Comparison of ENCODE assay signal across 27 cellular contexts in genomic region chr17:76888661-76889060, GRCh38. TPM values are rescaled to one million over a fixed set of nuclear protein-coding genes. Genes with fewer than 3 reads are reported as not detected.
DNase-seq lines count a peak whose midpoint lies in the region; ATAC-seq and TF ChIP-seq lines count a peak whose summit lies in the region.
"Had no signal": no experiment of that assay in that cellular context is flagged by ENCODE, and none has a peak within 500 bp of the region (broad histone marks: within the 10 kb centered on the region; RNA-seq: fewer than 3 reads in every experiment).

No MANE protein-coding gene starts in this region.

- H2BK15ac ChIP-seq in neuronal stem cell (ENCODE audit: low read length): no peak overlapping the region

- no peak overlapping the region for H3K18ac ChIP-seq in neuronal stem cell (ENCODE audit: low read length)

- no peak overlapping the region for H3K9ac ChIP-seq in neuronal stem cell (ENCODE audit: low read depth, low read length, poor library complexity)

- no peak overlapping the region for H3K14ac ChIP-seq in neuronal stem cell (ENCODE audit: low read length)

- H3K4me1 Mint-ChIP-seq in Calu3 (ENCODE audit: low read depth, unreplicated experiment) (no peaks in the 10 kb centered on the region), HFFc6 (ENCODE audit: low read depth) (no peaks in the 10 kb centered on the region), endothelial cell (ENCODE audit: unreplicated experiment) (peaks cover 10% of the 10 kb centered on the region)
- no peaks in the 10 kb centered on the region for H3K4me1 Mint-ChIP-seq in activated naive CD8-positive, alpha-beta T cell treated with anti-CD3 and anti-CD28 coated beads, Interleukin-2, amount 50 U/mL, for 24 hours
- H3K4me1 Mint-ChIP-seq: immature natural killer cell; stimulated activated naive CD8-positive, alpha-beta T cell treated with anti-CD3 and anti-CD28 coated beads, Interleukin-15, amount 100 ng/mL, for 72 hours had no signal

- no CpG with 5 or more reads among the region's 14 CpGs for WGBS in neuronal stem cell (ENCODE audit: extremely low coverage in 2 of 2, insufficient read length in 2 of 2, insufficient replicate concordance in 1 of 2), 2 donors

- no peaks in the 10 kb centered on the region for H3K9me3 ChIP-seq in neuronal stem cell (replicated peaks in 1 of 2; ENCODE audit: control insufficient read depth in 2 of 2, insufficient read depth in 1 of 2, low read depth in 1 of 2, low read length in 2 of 2)
- H3K9me3 ChIP-seq in lower lobe of right lung: no peaks in the 10 kb centered on the region
- H3K9me3 ChIP-seq: esophagus squamous epithelium, left lung, thyroid gland had no signal

- no peak overlapping the region for H2AFZ ChIP-seq in neuronal stem cell (ENCODE audit: low read length)

- no peaks in the 10 kb centered on the region for H3K27me3 ChIP-seq in neuronal stem cell (ENCODE audit: control insufficient read depth in 3 of 3, insufficient read depth in 3 of 3, low read depth in 1 of 3, low read length in 3 of 3)
- H3K27me3 ChIP-seq in lower lobe of right lung (ENCODE audit: low read depth): no peaks in the 10 kb centered on the region
- H3K27me3 ChIP-seq: thyroid gland had no signal

- H3K36me3 Mint-ChIP-seq in Calu3 (ENCODE audit: insufficient read depth, unreplicated experiment): no peaks in the 10 kb centered on the region
- H3K36me3 Mint-ChIP-seq in HFFc6 (ENCODE audit: low read depth): no peaks in the 10 kb centered on the region
- no peaks in the 10 kb centered on the region for H3K36me3 Mint-ChIP-seq in endothelial cell (ENCODE audit: low read depth, unreplicated experiment)
- H3K36me3 Mint-ChIP-seq in activated naive CD8-positive, alpha-beta T cell treated with anti-CD3 and anti-CD28 coated beads, Interleukin-2, amount 50 U/mL, for 24 hours (ENCODE audit: low read depth): no peaks in the 10 kb centered on the region
- H3K36me3 Mint-ChIP-seq: activated naive CD4-positive, alpha-beta T cell treated with anti-CD3 and anti-CD28 coated beads, Interleukin-2, amount 50 U/mL, for 72 hours; CD8-positive, alpha-beta T cell; immature natural killer cell had no signal

- no peak for ATAC-seq in activated naive CD8-positive, alpha-beta T cell treated with anti-CD3 and anti-CD28 coated beads, Interleukin-2, amount 50 U/mL, for 24 hours
- ATAC-seq in lower lobe of right lung (no peak), HG02759 (IDR thresholded peaks at IDR 0.05; ENCODE audit: unreplicated experiment) (no peak)
- ATAC-seq: activated CD8-positive, alpha-beta T cell treated with anti-CD3 and anti-CD28 coated beads for 36 hours; activated naive CD4-positive, alpha-beta T cell treated with anti-CD3 and anti-CD28 coated beads, Interleukin-2, amount 50 U/mL, for 72 hours; CD8-positive, alpha-beta T cell; left lung; stimulated activated naive CD8-positive, alpha-beta T cell treated with anti-CD3 and anti-CD28 coated beads, Interleukin-15, amount 100 ng/mL, for 72 hours had no signal

- H3K4me3 Mint-ChIP-seq in Calu3 (ENCODE audit: low read depth, unreplicated experiment): no peak overlapping the region
- H3K4me3 Mint-ChIP-seq in HFFc6: no peak overlapping the region
- no peak overlapping the region for H3K4me3 Mint-ChIP-seq in endothelial cell (ENCODE audit: unreplicated experiment)
- H3K4me3 Mint-ChIP-seq in activated naive CD8-positive, alpha-beta T cell treated with anti-CD3 and anti-CD28 coated beads, Interleukin-2, amount 50 U/mL, for 24 hours: no peak overlapping the region
- H3K4me3 Mint-ChIP-seq: activated CD8-positive, alpha-beta T cell treated with anti-CD3 and anti-CD28 coated beads for 36 hours; CD8-positive, alpha-beta T cell; immature natural killer cell; stimulated activated naive CD8-positive, alpha-beta T cell treated with anti-CD3 and anti-CD28 coated beads, Interleukin-15, amount 100 ng/mL, for 72 hours; T-helper 1 cell treated with Interleukin-12 subunit alpha and Interleukin-12 subunit beta and Interleukin-4 antibody, amounts not matched to agents 30 μg/mL and 1 μg/mL, for 36 hours had no signal

- CTCF ChIA-PET in Calu3 (lab: Charles Lee): no interaction called here

- H3K4me1 ChIP-seq in neuronal stem cell (ENCODE audit: control insufficient read depth in 2 of 2, insufficient read depth in 1 of 2, low read depth in 1 of 2, low read length in 2 of 2) (peaks cover 5 to 7% of the 10 kb centered on the region in 2 donors), lower lobe of right lung (no peaks in the 10 kb centered on the region)
- H3K4me1 ChIP-seq: esophagus squamous epithelium, left lung, thyroid gland had no signal

- BruUV-seq in Calu3 (replicated peaks; lab: Mats Ljungman, UMichigan): no TSS peak

- no peak overlapping the region for H4K8ac ChIP-seq in neuronal stem cell (ENCODE audit: low read depth, low read length)

- peaks cover 4% of the 10 kb centered on the region for H3K79me1 ChIP-seq in neuronal stem cell (ENCODE audit: low read depth, low read length)

- H3K27me3 Mint-ChIP-seq in Calu3 (ENCODE audit: unreplicated experiment) (peaks cover 52% of the 10 kb centered on the region), HFFc6 (ENCODE audit: insufficient read depth) (peaks cover 6% of the 10 kb centered on the region), endothelial cell (ENCODE audit: unreplicated experiment) (peaks cover 5% of the 10 kb centered on the region)
- no peaks in the 10 kb centered on the region for H3K27me3 Mint-ChIP-seq in activated naive CD8-positive, alpha-beta T cell treated with anti-CD3 and anti-CD28 coated beads, Interleukin-2, amount 50 U/mL, for 24 hours
- H3K27me3 Mint-ChIP-seq: activated CD8-positive, alpha-beta T cell treated with anti-CD3 and anti-CD28 coated beads for 36 hours; stimulated activated naive CD8-positive, alpha-beta T cell treated with anti-CD3 and anti-CD28 coated beads, Interleukin-15, amount 100 ng/mL, for 72 hours had no signal

- H3K23ac ChIP-seq in neuronal stem cell (ENCODE audit: low read depth, low read length, poor library complexity): peak overlapping the region; percentile 8

- no peak overlapping the region for H3K4me2 ChIP-seq in neuronal stem cell (ENCODE audit: insufficient read depth, low read length, poor library complexity, severe bottlenecking)

- H3K9me3 Mint-ChIP-seq in Calu3 (ENCODE audit: low read depth, unreplicated experiment): no peaks in the 10 kb centered on the region
- H3K9me3 Mint-ChIP-seq in HFFc6: no peaks in the 10 kb centered on the region
- H3K9me3 Mint-ChIP-seq in endothelial cell (ENCODE audit: unreplicated experiment): no peaks in the 10 kb centered on the region
- no peaks in the 10 kb centered on the region for H3K9me3 Mint-ChIP-seq in activated naive CD8-positive, alpha-beta T cell treated with anti-CD3 and anti-CD28 coated beads, Interleukin-2, amount 50 U/mL, for 24 hours
- H3K9me3 Mint-ChIP-seq: activated CD8-positive, alpha-beta T cell treated with anti-CD3 and anti-CD28 coated beads for 36 hours; activated naive CD4-positive, alpha-beta T cell treated with anti-CD3 and anti-CD28 coated beads, Interleukin-2, amount 50 U/mL, for 72 hours; activated T-helper 2 cell treated with anti-CD3 and anti-CD28 coated beads, Interferon-gamma antibody, Interleukin-2, Interleukin-4, amounts not matched to agents 10 μg/mL and 5 μg/mL and 100 μg/mL, durations not matched to agents 14 hours and 24 hours and 36 hours; CD8-positive, alpha-beta T cell; stimulated activated naive CD8-positive, alpha-beta T cell treated with anti-CD3 and anti-CD28 coated beads, Interleukin-15, amount 100 ng/mL, for 72 hours; T-helper 1 cell treated with Interleukin-12 subunit alpha and Interleukin-12 subunit beta and Interleukin-4 antibody, amounts not matched to agents 30 μg/mL and 1 μg/mL, for 36 hours had no signal

- H3K27ac Mint-ChIP-seq in Calu3 (ENCODE audit: unreplicated experiment): no peak overlapping the region
- no peak overlapping the region for H3K27ac Mint-ChIP-seq in HFFc6
- no peak overlapping the region for H3K27ac Mint-ChIP-seq in endothelial cell (ENCODE audit: unreplicated experiment)
- H3K27ac Mint-ChIP-seq in activated naive CD8-positive, alpha-beta T cell treated with anti-CD3 and anti-CD28 coated beads, Interleukin-2, amount 50 U/mL, for 24 hours: no peak overlapping the region
- H3K27ac Mint-ChIP-seq: activated CD8-positive, alpha-beta T cell treated with anti-CD3 and anti-CD28 coated beads for 36 hours; activated naive CD4-positive, alpha-beta T cell treated with anti-CD3 and anti-CD28 coated beads, Interleukin-2, amount 50 U/mL, for 72 hours; activated T-helper 2 cell treated with anti-CD3 and anti-CD28 coated beads, Interferon-gamma antibody, Interleukin-2, Interleukin-4, amounts not matched to agents 10 μg/mL and 5 μg/mL and 100 μg/mL, durations not matched to agents 14 hours and 24 hours and 36 hours; CD8-positive, alpha-beta T cell; immature natural killer cell; stimulated activated naive CD8-positive, alpha-beta T cell treated with anti-CD3 and anti-CD28 coated beads, Interleukin-15, amount 100 ng/mL, for 72 hours; T-helper 1 cell treated with Interleukin-12 subunit alpha and Interleukin-12 subunit beta and Interleukin-4 antibody, amounts not matched to agents 30 μg/mL and 1 μg/mL, for 36 hours had no signal

- no peak overlapping the region for H2BK5ac ChIP-seq in neuronal stem cell (ENCODE audit: low read length)

- no peak overlapping the region for H2BK120ac ChIP-seq in neuronal stem cell (ENCODE audit: low read depth, low read length)

- intact Hi-C loops in Calu3 (cut with micrococcal nuclease; ENCODE audit: unreplicated experiment): no loop called here
- intact Hi-C loops in lower lobe of right lung (cut with DNase I): no loop called here

- H3K4me3 ChIP-seq in neuronal stem cell (ENCODE audit: low read length in 2 of 2): no peak overlapping the region
- H3K4me3 ChIP-seq in lower lobe of right lung: no peak overlapping the region
- H3K4me3 ChIP-seq: esophagus squamous epithelium, left lung, thyroid gland had no signal

- H3K27ac ChIP-seq in neuronal stem cell (replicated peaks; ENCODE audit: low read length) (no peak overlapping the region), lower lobe of right lung (no peak overlapping the region)
- H3K27ac ChIP-seq: esophagus squamous epithelium, left lung, thyroid gland had no signal

- no peak overlapping the region for H3K4ac ChIP-seq in neuronal stem cell (ENCODE audit: low read length)

- H2AK5ac ChIP-seq in neuronal stem cell (ENCODE audit: low read depth, low read length): no peak overlapping the region

- no peak overlapping the region for H4K91ac ChIP-seq in neuronal stem cell (ENCODE audit: low read depth, low read length, poor library complexity)

- DNase-seq in Calu3 (no peak), HFFc6 (no peak), endothelial cell (ENCODE audit: low spot score) (peak; percentile 46), neuronal stem cell (ENCODE audit: low spot score) (no peak), lower lobe of right lung (no peak)
- DNase-seq in activated naive CD8-positive, alpha-beta T cell treated with anti-CD3 and anti-CD28 coated beads, Interleukin-2, amount 50 U/mL, for 24 hours: no peak
- DNase-seq in stimulated activated CD4-positive, alpha-beta T cell treated with anti-CD3 and anti-CD28 coated beads, Interleukin-2, amount 100 ng/mL, for 24 hours: no peak
- DNase-seq: activated CD8-positive, alpha-beta T cell treated with anti-CD3 and anti-CD28 coated beads for 36 hours; caudate nucleus; CD8-positive, alpha-beta T cell; DMS153; esophagus squamous epithelium; foreskin melanocyte; immature natural killer cell; NCI-H1105 treated with DMSO at 0.1 percent for 48 hours; NCI-H2227 treated with DMSO at 0.1 percent for 48 hours; NCI-H69; nucleus accumbens; stimulated activated CD8-positive, alpha-beta memory T cell treated with anti-CD3 and anti-CD28 coated beads, Interleukin-4, amount 100 ng/mL, for 48 hours; stimulated activated naive CD8-positive, alpha-beta T cell treated with anti-CD3 and anti-CD28 coated beads, Interleukin-15, amount 100 ng/mL, for 72 hours; thyroid gland had no signal

- H2BK12ac ChIP-seq in neuronal stem cell (ENCODE audit: low read length): no peak overlapping the region

- TF ChIP-seq CTCF in Calu3 (IDR thresholded peaks at IDR 0.05; ENCODE audit: unreplicated experiment): peak; percentile 14
- 0 out of 2 replicates have a peak, but pooled peaks have one; percentile 14 for TF ChIP-seq CTCF in HFFc6 (IDR thresholded peaks at IDR 0.05)
- no peak for TF ChIP-seq CTCF in endothelial cell (IDR thresholded peaks at IDR 0.05; ENCODE audit: unreplicated experiment)
- TF ChIP-seq CTCF in lower lobe of right lung (IDR thresholded peaks at IDR 0.05): no peak

- H3K36me3 ChIP-seq in neuronal stem cell (replicated peaks in 1 of 2; ENCODE audit: control insufficient read depth in 2 of 2, insufficient read depth in 2 of 2, low read length in 2 of 2): peaks cover 0 to 35% of the 10 kb centered on the region in 2 donors
- no peaks in the 10 kb centered on the region for H3K36me3 ChIP-seq in lower lobe of right lung
- H3K36me3 ChIP-seq: esophagus squamous epithelium, left lung, thyroid gland had no signal

RNA-seq across cellular contexts. Expression of gene MGAT5B, which starts 20.5 kb away (rescaled TPM):
- total RNA-seq in Calu3 (2022) (1.0 and 1.8 TPM in 2 replicates), endothelial cell (ENCODE audit: unreplicated experiment) (6.2 TPM), lower lobe of right lung (1.3 TPM)
- 1 to 10 TPM; 1.5 to 2.3 (median 1.8) TPM for total RNA-seq in HFFc6 (2021; fragmentation: NEBNext Ultra II Directional; extraction: Animal tissue kit (Norgen Biotek cat#: 25700))
- 5.6 TPM for polyA plus RNA-seq in neuronal stem cell (2013, experiment 1 of 2)
- polyA plus RNA-seq in neuronal stem cell (2013, experiment 2 of 2): 5.4 TPM
- total RNA-seq: activated CD8-positive, alpha-beta T cell treated with anti-CD3 and anti-CD28 coated beads for 36 hours had no signal
- polyA plus RNA-seq: aorta, immature natural killer cell had no signal

Comparison
In these comparisons a context has a peak if more than half of its experiments do, and no peak if none do; other contexts are left out.
1. CTCF ChIP-seq: peak in Calu3 (single experiment) and HFFc6 (single experiment); none in endothelial cell (single experiment) and lower lobe of right lung (single experiment).